In genomic region chr2:166565501-166565900, GRCh38 we compare ENCODE assay signal across 33 cellular contexts.
"Had no signal": no experiment of that assay in that cellular context is flagged by ENCODE, and none has a peak within 500 bp of the region (broad histone marks: within the 10 kb centered on the region; RNA-seq: fewer than 3 reads in every experiment).

No MANE protein-coding gene starts in this region.

- H3K27ac ChIP-seq: adrenal gland, ascending aorta, body of pancreas, brain microvascular endothelial cell, breast epithelium, cardiac muscle cell had no signal

- H3K4me1 ChIP-seq: adrenal gland, ascending aorta, body of pancreas, breast epithelium had no signal

- H3K36me3 ChIP-seq: adrenal gland, ascending aorta, brain microvascular endothelial cell, breast epithelium, cardiac muscle cell had no signal

- FAIRE-seq: astrocyte, bronchial epithelial cell had no signal

- H3K9me3 ChIP-seq: adrenal gland, ascending aorta, body of pancreas, breast epithelium had no signal

- DNase-seq: activated effector memory CD4-positive, alpha-beta T cell treated with anti-CD3 and anti-CD28 coated beads, Interleukin-2, amount 50 U/mL, for 16 hours; activated effector memory CD4-positive, alpha-beta T cell treated with Interleukin-2 at 50 U/mL for 16 hours; activated gamma-delta T cell; activated gamma-delta T cell treated with Interleukin-2 at 50 U/mL for 16 hours; activated naive CD4-positive, alpha-beta T cell; activated naive CD4-positive, alpha-beta T cell treated with anti-CD3 and anti-CD28 coated beads for 36 hours; activated naive CD4-positive, alpha-beta T cell treated with anti-CD3 and anti-CD28 coated beads, Interleukin-2, amount 10 ng/mL, durations not matched to agents 7 days and 5 days; activated naive CD4-positive, alpha-beta T cell treated with anti-CD3 and anti-CD28 coated beads, Interleukin-2, amount 50 U/mL, for 16 hours; activated naive CD4-positive, alpha-beta T cell treated with Interleukin-2 at 50 U/mL for 16 hours; activated naive CD8-positive, alpha-beta T cell treated with anti-CD3 and anti-CD28 coated beads for 36 hours; activated naive CD8-positive, alpha-beta T cell treated with anti-CD3 and anti-CD28 coated beads, Interleukin-2, amount 10 ng/mL, durations not matched to agents 7 days and 5 days; activated naive CD8-positive, alpha-beta T cell treated with anti-CD3 and anti-CD28 coated beads, Interleukin-2, amount 50 U/mL, for 24 hours; activated T-cell treated with anti-CD3 and anti-CD28 coated beads, Interleukin-2, amount 50 U/mL, for 24 hours; activated T-cell treated with anti-CD3 and anti-CD28 coated beads, Interleukin-2, amount 50 U/mL, for 4 hours; activated T-cell treated with anti-CD3 and anti-CD28 coated beads, Interleukin-2, amount 50 U/mL, for 48 hours; activated T-cell treated with anti-CD3 and anti-CD28 coated beads, Interleukin-2, amount 50 U/mL, for 72 hours; adrenal gland; amniotic stem cell; amygdala; anterior cingulate cortex; aorta; body of pancreas; brain microvascular endothelial cell; caudate nucleus; central memory CD4-positive, alpha-beta T cell; cerebellar nuclear complex had no signal

- ATAC-seq: activated naive CD4-positive, alpha-beta T cell treated with anti-CD3 and anti-CD28 coated beads, Interleukin-2, amount 50 U/mL, for 72 hours; activated naive CD8-positive, alpha-beta T cell treated with anti-CD3 and anti-CD28 coated beads, Interleukin-2, amount 50 U/mL, for 24 hours; activated T-cell treated with anti-CD3 and anti-CD28 coated beads, Interleukin-2, amount 50 U/mL, for 4 hours; activated T-cell treated with anti-CD3 and anti-CD28 coated beads, Interleukin-2, amount 50 U/mL, for 72 hours; activated T-helper 17 cell treated with anti-CD3 and anti-CD28 coated beads, Interleukin-2, amount 50 U/mL, for 72 hours; body of pancreas had no signal

- H3K4me3 ChIP-seq: adrenal gland, ascending aorta, body of pancreas, breast epithelium, cardiac muscle cell had no signal

- H3K27me3 ChIP-seq: adrenal gland, ascending aorta, body of pancreas, brain microvascular endothelial cell, breast epithelium, cardiac muscle cell had no signal
